ENCODE assay signal across 21 cellular contexts in genomic region chr18:45241982-45242565, GRCh38.
DNase-seq lines count a peak whose midpoint lies in the region; ATAC-seq, FAIRE-seq and TF ChIP-seq lines count a peak whose summit lies in the region.
"Had no signal": no experiment of that assay in that cellular context is flagged by ENCODE, and none has a peak within 500 bp of the region (broad histone marks: within the 10 kb centered on the region; RNA-seq: fewer than 3 reads in every experiment).

No MANE protein-coding gene starts in this region.

- H3K4me1 Mint-ChIP-seq in brain = peaks cover 61% of the 10 kb centered on the region
- H3K4me1 Mint-ChIP-seq: B cell; CD8-positive, alpha-beta memory T cell had no signal

- H3K36me3 ChIP-seq in right lobe of liver (no peaks in the 10 kb centered on the region), thoracic aorta (no peaks in the 10 kb centered on the region), esophagus muscularis mucosa (no peaks in the 10 kb centered on the region)
- H3K36me3 ChIP-seq: BLaER1 treated with 17β-estradiol and CSF1 and Interleukin-3, amounts not matched to agents 10 nM and 100 nM had no signal

- DNase-seq in left colon = no peak
- no peak for DNase-seq in right lobe of liver
- no peak for DNase-seq in thoracic aorta (ENCODE audit: low spot score)
- no peak for DNase-seq in esophagus muscularis mucosa (ENCODE audit: extremely low spot score)
- no peak for DNase-seq in HTR-8/SVneo (ENCODE audit: insufficient read length, low spot score)
- DNase-seq: CD4-positive, alpha-beta T cell; CD8-positive, alpha-beta memory T cell; DMS 273 treated with DMSO at 0.1 percent for 48 hours; DMS79; EL; GDM1; H9 had no signal

- no peak for TF ChIP-seq CTCF in brain (conservative IDR thresholded peaks at IDR 0.05)
- TF ChIP-seq CTCF in right lobe of liver (IDR thresholded peaks at IDR 0.05) = no peak
- no peak for TF ChIP-seq CTCF in thoracic aorta (IDR thresholded peaks at IDR 0.05)
- no peak for TF ChIP-seq CTCF in esophagus muscularis mucosa (IDR thresholded peaks at IDR 0.05)

- 31% methylated on average over 8 of the region's 8 CpGs for WGBS in right lobe of liver (ENCODE audit: insufficient coverage, low coverage, low lambda C conversion rate, missing lambda C conversion rate)
- 91% methylated on average over 8 of the region's 8 CpGs for whole genome bisulfite sequencing in esophagus muscularis mucosa

- H3K36me3 Mint-ChIP-seq in brain = no peaks in the 10 kb centered on the region
- H3K36me3 Mint-ChIP-seq: CD14-positive monocyte; CD8-positive, alpha-beta memory T cell had no signal

- FAIRE-seq in HTR-8/SVneo (lab: Jason Lieb, UNC) = no peak
- FAIRE-seq: D721Med, GM12878 had no signal

- no peaks in the 10 kb centered on the region for H3K9me3 Mint-ChIP-seq in brain
- H3K9me3 Mint-ChIP-seq: CD4-positive, alpha-beta T cell; CD8-positive, alpha-beta memory T cell; H9 had no signal

- no peak overlapping the region for H3K4me3 Mint-ChIP-seq in brain
- H3K4me3 Mint-ChIP-seq: B cell; CD14-positive monocyte; CD4-positive, alpha-beta T cell; CD8-positive, alpha-beta memory T cell; GM23338; H9 had no signal

- H3K27me3 ChIP-seq in right lobe of liver (no peaks in the 10 kb centered on the region), thoracic aorta (replicated peaks; ENCODE audit: insufficient read depth) (no peaks in the 10 kb centered on the region), esophagus muscularis mucosa (no peaks in the 10 kb centered on the region)
- H3K27me3 ChIP-seq: BLaER1 treated with 17β-estradiol and CSF1 and Interleukin-3, amounts not matched to agents 10 nM and 100 nM had no signal

- H3K27me3 Mint-ChIP-seq in brain = no peaks in the 10 kb centered on the region
- H3K27me3 Mint-ChIP-seq: CD4-positive, alpha-beta T cell had no signal

- peak overlapping the region in 3 of 5 experiments; percentile 77 to 84 (median 79) for H3K27ac Mint-ChIP-seq in brain
- H3K27ac Mint-ChIP-seq: B cell; CD14-positive monocyte; CD4-positive, alpha-beta T cell; CD8-positive, alpha-beta memory T cell; GM23338; H9 had no signal

- intact Hi-C loops in left colon (cut with DNase I, micrococcal nuclease) (no loop called here), right lobe of liver (cut with DNase I) (no loop called here), esophagus muscularis mucosa (cut with DNase I) (loop anchor here (10.0 kb wide), 1 partner anchor 383 kb away; no protein-coding TSS in a partner anchor)

- H3K4me3 ChIP-seq in right lobe of liver (no peak overlapping the region), thoracic aorta (no peak overlapping the region), esophagus muscularis mucosa (no peak overlapping the region)
- H3K4me3 ChIP-seq: BLaER1 treated with 17β-estradiol and CSF1 and Interleukin-3, amounts not matched to agents 10 nM and 100 nM; GM12878; GM23338 had no signal

- H3K9me3 ChIP-seq in right lobe of liver (no peaks in the 10 kb centered on the region), thoracic aorta (no peaks in the 10 kb centered on the region), esophagus muscularis mucosa (no peaks in the 10 kb centered on the region)
- H3K9me3 ChIP-seq: BLaER1 treated with 17β-estradiol and CSF1 and Interleukin-3, amounts not matched to agents 10 nM and 100 nM had no signal

- TF ChIP-seq POLR2A in right lobe of liver (IDR thresholded peaks at IDR 0.05) (no peak), esophagus muscularis mucosa (IDR thresholded peaks at IDR 0.05; ENCODE audit: low read depth) (no peak)

- no peak for TF ChIP-seq EP300 in esophagus muscularis mucosa (IDR thresholded peaks at IDR 0.05)

- ATAC-seq in left colon = peak; percentile 41
- ATAC-seq in right lobe of liver = peak; percentile 47 to 72 (median 57)
- ATAC-seq in thoracic aorta (ENCODE audit: insufficient number of reproducible peaks, low FRiP score, low read depth) = no peak
- ATAC-seq in HG02588 (IDR thresholded peaks at IDR 0.05; ENCODE audit: unreplicated experiment) = no peak
- ATAC-seq: GM12878, GM23338, HCT116 had no signal

- H3K27ac ChIP-seq in right lobe of liver = peak overlapping the region in 1 of 3 donors; percentile 38
- peak overlapping the region; percentile 19 to 58 for H3K27ac ChIP-seq in thoracic aorta
- H3K27ac ChIP-seq in esophagus muscularis mucosa (replicated peaks in 1 of 4) = no peak overlapping the region
- H3K27ac ChIP-seq: BLaER1 treated with 17β-estradiol and CSF1 and Interleukin-3, amounts not matched to agents 10 nM and 100 nM had no signal

- H3K4me1 ChIP-seq in right lobe of liver (peaks cover 0 to 5% (median 1%) of the 10 kb centered on the region in 4 donors), thoracic aorta (ENCODE audit: control insufficient read depth in 1 of 2, low read depth in 2 of 2) (peaks cover 7 to 39% of the 10 kb centered on the region in 2 donors), esophagus muscularis mucosa (peaks cover 9 to 46% (median 35%) of the 10 kb centered on the region in 4 donors)

Comparison
In these comparisons a context has a peak if more than half of its experiments do, and no peak if none do; other contexts are left out.
1. ATAC-seq: peak in left colon (single experiment) and right lobe of liver (4 of 4); none in thoracic aorta (single experiment) and HG02588 (single experiment).
2. H3K27ac ChIP-seq: peak in thoracic aorta (2 of 2); none in esophagus muscularis mucosa (0 of 4).